In the genomic region with DNA sequence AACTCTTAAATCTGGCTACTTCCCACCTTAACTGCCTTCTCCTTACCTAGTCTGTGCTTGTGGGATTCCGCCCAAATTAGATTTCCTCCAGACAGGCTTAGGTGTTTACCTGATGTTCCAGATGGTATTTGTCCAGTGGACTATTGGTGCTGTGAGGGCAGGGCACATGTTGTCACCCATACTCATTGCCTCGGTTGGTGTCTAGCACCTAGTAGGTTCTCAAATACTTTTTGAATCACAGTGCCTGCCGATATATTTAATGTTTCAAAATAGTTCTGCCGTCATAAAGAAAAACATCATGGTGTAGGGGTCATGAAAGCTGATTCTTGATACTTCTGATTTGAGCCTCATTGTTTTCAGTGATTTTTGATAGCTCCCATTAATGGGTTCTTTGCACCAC, we compare ENCODE assay signal across 8 cellular contexts. TPM values are rescaled to one million over a fixed set of nuclear protein-coding genes. Genes with fewer than 3 reads are reported as not detected.
DNase-seq lines count a peak whose midpoint lies in the region; ATAC-seq and TF ChIP-seq lines count a peak whose summit lies in the region.

No MANE protein-coding gene starts in this region.

- CTCF ChIA-PET in activated CD4-positive, alpha-beta T cell treated with anti-CD3 and anti-CD28 coated beads for 36 hours (lab: Charles Lee): interaction anchor here (0.7 kb wide), 1 partner anchor 21 kb away, joined by 3 read pairs; no protein-coding TSS in a partner anchor

- peaks cover 71% of the 10 kb centered on the region for H3K4me1 Mint-ChIP-seq in activated CD4-positive, alpha-beta T cell treated with anti-CD3 and anti-CD28 coated beads for 36 hours
- peaks cover 77% of the 10 kb centered on the region for H3K4me1 Mint-ChIP-seq in activated naive CD8-positive, alpha-beta T cell treated with anti-CD3 and anti-CD28 coated beads, Interleukin-2, amount 50 U/mL, for 24 hours

- peak overlapping the region; percentile 94 for H3K27ac Mint-ChIP-seq in activated CD4-positive, alpha-beta T cell treated with anti-CD3 and anti-CD28 coated beads for 36 hours
- peak overlapping the region; percentile 100 for H3K27ac Mint-ChIP-seq in activated naive CD8-positive, alpha-beta T cell treated with anti-CD3 and anti-CD28 coated beads, Interleukin-2, amount 50 U/mL, for 24 hours

- peak overlapping the region; percentile 80 for H3K27ac ChIP-seq in temporal lobe (ENCODE audit: low read depth, low read length)

- H3K27me3 Mint-ChIP-seq in activated CD4-positive, alpha-beta T cell treated with anti-CD3 and anti-CD28 coated beads for 36 hours: no peaks in the 10 kb centered on the region
- H3K27me3 Mint-ChIP-seq in activated naive CD8-positive, alpha-beta T cell treated with anti-CD3 and anti-CD28 coated beads, Interleukin-2, amount 50 U/mL, for 24 hours: peaks cover 2% of the 10 kb centered on the region

- POLR2A ChIA-PET in activated CD4-positive, alpha-beta T cell treated with anti-CD3 and anti-CD28 coated beads for 36 hours (lab: Charles Lee): interaction anchor here (0.6 to 0.9 kb wide), 2 partner anchors 127 to 368 kb away, joined by 4 to 5 read pairs; no protein-coding TSS in a partner anchor

- no peak for DNase-seq in activated CD4-positive, alpha-beta T cell treated with anti-CD3 and anti-CD28 coated beads for 36 hours
- no peak for DNase-seq in activated CD4-positive, alpha-beta T cell treated with anti-CD3 and anti-CD28 coated beads for 4 hours
- no peak for DNase-seq in activated naive CD8-positive, alpha-beta T cell treated with anti-CD3 and anti-CD28 coated beads, Interleukin-2, amount 50 U/mL, for 24 hours
- DNase-seq in kidney epithelial cell (ENCODE audit: low read depth) (no peak), iPS-NIHi7 (ENCODE audit: extremely low spot score) (no peak)
- no peak for DNase-seq in stimulated activated CD4-positive, alpha-beta T cell treated with anti-CD3 and anti-CD28 coated beads, Interleukin-2, amount 100 ng/mL, for 24 hours

- no peaks in the 10 kb centered on the region for H3K36me3 ChIP-seq in kidney epithelial cell (ENCODE audit: control insufficient read depth, insufficient read depth, low read length)

- peaks cover 38% of the 10 kb centered on the region for H3K36me3 Mint-ChIP-seq in activated CD4-positive, alpha-beta T cell treated with anti-CD3 and anti-CD28 coated beads for 36 hours (ENCODE audit: low read depth)
- peaks cover 52% of the 10 kb centered on the region for H3K36me3 Mint-ChIP-seq in activated naive CD8-positive, alpha-beta T cell treated with anti-CD3 and anti-CD28 coated beads, Interleukin-2, amount 50 U/mL, for 24 hours (ENCODE audit: low read depth)

- peak overlapping the region; percentile 100 for H3K4me3 Mint-ChIP-seq in activated CD4-positive, alpha-beta T cell treated with anti-CD3 and anti-CD28 coated beads for 36 hours
- H3K4me3 Mint-ChIP-seq in activated naive CD8-positive, alpha-beta T cell treated with anti-CD3 and anti-CD28 coated beads, Interleukin-2, amount 50 U/mL, for 24 hours: peak overlapping the region; percentile 93

- ATAC-seq in activated CD4-positive, alpha-beta T cell treated with anti-CD3 and anti-CD28 coated beads for 36 hours: no peak
- ATAC-seq in activated naive CD8-positive, alpha-beta T cell treated with anti-CD3 and anti-CD28 coated beads, Interleukin-2, amount 50 U/mL, for 24 hours: no peak
- no peak for ATAC-seq in HG03354 (IDR thresholded peaks at IDR 0.05; ENCODE audit: poor library complexity, severe bottlenecking, unreplicated experiment)

- no peaks in the 10 kb centered on the region for H3K9me3 Mint-ChIP-seq in activated CD4-positive, alpha-beta T cell treated with anti-CD3 and anti-CD28 coated beads for 36 hours (ENCODE audit: low read depth)
- H3K9me3 Mint-ChIP-seq in activated naive CD8-positive, alpha-beta T cell treated with anti-CD3 and anti-CD28 coated beads, Interleukin-2, amount 50 U/mL, for 24 hours: no peaks in the 10 kb centered on the region

- H3K27me3 ChIP-seq in kidney epithelial cell (ENCODE audit: control insufficient read depth, insufficient read depth, low read length): no peaks in the 10 kb centered on the region

- intact Hi-C loops in activated CD4-positive, alpha-beta T cell treated with anti-CD3 and anti-CD28 coated beads for 36 hours (cut with DNase I, micrococcal nuclease): loop anchor here (5.0 to 10.0 kb wide), 8 partner anchors 45 to 1912 kb away; a partner anchor contains a TSS

- H3K4me3 ChIP-seq in kidney epithelial cell (ENCODE audit: low read depth, low read length): peak overlapping the region; percentile 72

- TF ChIP-seq CTCF in kidney epithelial cell (IDR thresholded peaks at IDR 0.05; ENCODE audit: insufficient read depth, low read length, poor library complexity, severe bottlenecking): no peak

RNA-seq across cellular contexts. Expression of a gene that starts 1.1 kb away (rescaled TPM):
- 100 to 1,000 TPM; 161 to 173 TPM for total RNA-seq in activated CD4-positive, alpha-beta T cell treated with anti-CD3 and anti-CD28 coated beads for 36 hours
- total RNA-seq in kidney epithelial cell: 333 and 350 TPM in 2 replicates
- total RNA-seq in temporal lobe: 202 TPM

RNA-seq across cellular contexts. Expression of a gene that starts 1.4 kb away (rescaled TPM):
- 100 to 1,000 TPM; 259 to 348 TPM for total RNA-seq in activated CD4-positive, alpha-beta T cell treated with anti-CD3 and anti-CD28 coated beads for 36 hours
- total RNA-seq in kidney epithelial cell (405 and 510 TPM in 2 replicates), temporal lobe (122 TPM)

RNA-seq across cellular contexts. Expression of a gene that starts 39.3 kb away (rescaled TPM):
- 10 to 100 TPM; 29.0 to 30.7 TPM for total RNA-seq in activated CD4-positive, alpha-beta T cell treated with anti-CD3 and anti-CD28 coated beads for 36 hours
- total RNA-seq in kidney epithelial cell (20.9 and 31.8 TPM in 2 replicates), temporal lobe (23.1 TPM)
